31 cellular contexts compared by ENCODE assay signal in genomic region chr4:63637270-63637669, GRCh38.
"Had no signal": no experiment of that assay in that cellular context is flagged by ENCODE, and none has a peak within 500 bp of the region (broad histone marks: within the 10 kb centered on the region; RNA-seq: fewer than 3 reads in every experiment).

No MANE protein-coding gene starts in this region.

- H3K36me3 ChIP-seq: Peyer's patch, SJCRH30 had no signal

- H3K4me1 ChIP-seq: Peyer's patch, SJCRH30 had no signal

- ATAC-seq: SK-N-SH treated with all-trans-retinoic acid at 6 μM for 48 hours, T-cell had no signal

- H3K4me1 Mint-ChIP-seq: T-cell had no signal

- H3K4me3 Mint-ChIP-seq: T-cell had no signal

- H3K27ac ChIP-seq: Peyer's patch, SJCRH30, SK-N-MC had no signal

- DNase-seq: Karpas-422, MM.1S, MV-4-11, NCI-H1092 treated with DMSO at 0.1 percent for 48 hours, NCI-H1105 treated with DMSO at 0.1 percent for 48 hours, NCI-H1417, NCI-H1436, NCI-H146, NCI-H1694, NCI-H187, NCI-H1930, NCI-H2029 treated with DMSO at 0.1 percent for 48 hours, NCI-H2081 treated with DMSO at 0.1 percent for 48 hours, NCI-H2107, NCI-H2171, NCI-H226, NCI-H446 treated with DMSO at 0.1 percent for 48 hours, NCI-H510A, NCI-H524, NCI-H526, NCI-H69, NCI-H748 treated with DMSO at 0.1 percent for 48 hours, NCI-H82, Peyer's patch, Right ventricle myocardium superior, RPMI8226, SHP77 treated with DMSO at 0.1 percent for 48 hours, SJCRH30, T-cell had no signal

- H3K27ac Mint-ChIP-seq: T-cell had no signal

- H3K27me3 Mint-ChIP-seq: T-cell had no signal

- H3K27me3 ChIP-seq: Peyer's patch, SJCRH30 had no signal

- H3K36me3 Mint-ChIP-seq: T-cell had no signal

- H3K4me3 ChIP-seq: Peyer's patch, SJCRH30, SK-N-MC had no signal

- H3K9me3 ChIP-seq: Peyer's patch, SJCRH30 had no signal
